ENCODE assay signal across 1 cellular context in genomic region chr1:181131255-181131901, GRCh38.
TF ChIP-seq lines count a peak whose summit lies in the region.

No MANE protein-coding gene starts in this region.

TF ChIP-seq in GM12878, 131 proteins besides CTCF, POLR2A, EP300 and RAD21 (continued from another document and continues in another):
- no peak for TF ChIP-seq E4F1 (IDR thresholded peaks at IDR 0.05; ENCODE audit: borderline replicate concordance, partially characterized antibody)
- peak; percentile 99 for TF ChIP-seq MEF2A (IDR thresholded peaks at IDR 0.05; ENCODE audit: insufficient read depth, low read depth, low read length)
- TF ChIP-seq ZBED1 (IDR thresholded peaks at IDR 0.05; ENCODE audit: borderline replicate concordance): no peak
- TF ChIP-seq PKNOX1 (IDR thresholded peaks at IDR 0.05): peak; percentile 30; the same call in 1 of the 2 replicates
- TF ChIP-seq NKRF (conservative IDR thresholded peaks at IDR 0.05): peak; percentile 24; the same call in 1 of the 2 replicates
- TF ChIP-seq FOS (IDR thresholded peaks at IDR 0.05; ENCODE audit: borderline replicate concordance, extremely low read depth, insufficient read length): no peak
- peak; percentile 11 for TF ChIP-seq BCL3 (IDR thresholded peaks at IDR 0.05; ENCODE audit: borderline replicate concordance, insufficient read depth, low read depth, low read length, poor library complexity, severe bottlenecking)
- no peak for TF ChIP-seq EZH2 (IDR thresholded peaks at IDR 0.05; ENCODE audit: borderline replicate concordance, control insufficient read depth, low read depth, low read length)
- TF ChIP-seq SREBF1 (IDR thresholded peaks at IDR 0.05; ENCODE audit: low read length): no peak
- TF ChIP-seq IRF4 (IDR thresholded peaks at IDR 0.05; ENCODE audit: low read depth, low read length): no peak
- TF ChIP-seq BMI1 (IDR thresholded peaks at IDR 0.05; ENCODE audit: borderline replicate concordance): peak; percentile 10; the same call in 1 of the 2 replicates
- TF ChIP-seq MXI1 (IDR thresholded peaks at IDR 0.05; ENCODE audit: low read depth, low read length): no peak
- no peak for TF ChIP-seq STAT1 (conservative IDR thresholded peaks at IDR 0.05)
- no peak for TF ChIP-seq HCFC1 (IDR thresholded peaks at IDR 0.05; ENCODE audit: low read length)
- TF ChIP-seq GATAD2B (conservative IDR thresholded peaks at IDR 0.05; ENCODE audit: low read depth): no peak; the same call in 1 of the 2 replicates
- TF ChIP-seq RELB (IDR thresholded peaks at IDR 0.05; ENCODE audit: low read depth): peak; percentile 70; the same call in 1 of the 2 replicates
- TF ChIP-seq SREBF2 (IDR thresholded peaks at IDR 0.05; ENCODE audit: low read length): no peak
- no peak for TF ChIP-seq SP1 (IDR thresholded peaks at IDR 0.05; ENCODE audit: low read depth, low read length)
- TF ChIP-seq E2F8 (IDR thresholded peaks at IDR 0.05; ENCODE audit: low read depth, partially characterized antibody): no peak
- TF ChIP-seq PAX8 (IDR thresholded peaks at IDR 0.05): no peak
- 0 out of 2 replicates have a peak, but pooled peaks have one; percentile 41 for TF ChIP-seq ZNF592 (IDR thresholded peaks at IDR 0.05)
- peak; percentile 94 for TF ChIP-seq NBN (IDR thresholded peaks at IDR 0.05)
- TF ChIP-seq PAX5 (IDR thresholded peaks at IDR 0.05; ENCODE audit: borderline replicate concordance, low read depth, low read length): 0 out of 2 replicates have a peak, but pooled peaks have one; percentile 4
- peak; percentile 91 for TF ChIP-seq IKZF1 (conservative IDR thresholded peaks at IDR 0.05)
- TF ChIP-seq CHD4 (IDR thresholded peaks at IDR 0.05): no peak
- no peak for TF ChIP-seq CREB1 (IDR thresholded peaks at IDR 0.05; ENCODE audit: low read depth)
- peak; percentile 68 for TF ChIP-seq YY1 (IDR thresholded peaks at IDR 0.05; ENCODE audit: low read depth, low read length)
- TF ChIP-seq SKIL (IDR thresholded peaks at IDR 0.05; ENCODE audit: low read depth, poor library complexity, severe bottlenecking): peak; percentile 86
- no peak for TF ChIP-seq USF2 (IDR thresholded peaks at IDR 0.05; ENCODE audit: borderline replicate concordance, low read depth, low read length)
- peak; percentile 93 for TF ChIP-seq TCF3 (IDR thresholded peaks at IDR 0.05; ENCODE audit: borderline replicate concordance, insufficient read depth, low read depth, low read length)
- no peak for TF ChIP-seq ZNF274 (IDR thresholded peaks at IDR 0.05; ENCODE audit: insufficient read depth, insufficient read length)
- no peak for TF ChIP-seq YBX1 (IDR thresholded peaks at IDR 0.05)
- TF ChIP-seq E2F4 (IDR thresholded peaks at IDR 0.05; ENCODE audit: low read depth, low read length): no peak
- TF ChIP-seq CHD1 (IDR thresholded peaks at IDR 0.05; ENCODE audit: low read depth, low read length): no peak
- no peak for TF ChIP-seq ZNF24 (IDR thresholded peaks at IDR 0.05)
- TF ChIP-seq NFYA (IDR thresholded peaks at IDR 0.05; ENCODE audit: borderline replicate concordance, low read depth, low read length): no peak
- TF ChIP-seq TCF12 (IDR thresholded peaks at IDR 0.05; ENCODE audit: low read depth, low read length): peak; percentile 93
- no peak; the same call in 1 of the 2 replicates for TF ChIP-seq SMARCA5 (IDR thresholded peaks at IDR 0.05)
- no peak for TF ChIP-seq NFIC (IDR thresholded peaks at IDR 0.05; ENCODE audit: low read depth, low read length)
